Comparison of ENCODE assay signal across 8 cellular contexts in the genomic region with DNA sequence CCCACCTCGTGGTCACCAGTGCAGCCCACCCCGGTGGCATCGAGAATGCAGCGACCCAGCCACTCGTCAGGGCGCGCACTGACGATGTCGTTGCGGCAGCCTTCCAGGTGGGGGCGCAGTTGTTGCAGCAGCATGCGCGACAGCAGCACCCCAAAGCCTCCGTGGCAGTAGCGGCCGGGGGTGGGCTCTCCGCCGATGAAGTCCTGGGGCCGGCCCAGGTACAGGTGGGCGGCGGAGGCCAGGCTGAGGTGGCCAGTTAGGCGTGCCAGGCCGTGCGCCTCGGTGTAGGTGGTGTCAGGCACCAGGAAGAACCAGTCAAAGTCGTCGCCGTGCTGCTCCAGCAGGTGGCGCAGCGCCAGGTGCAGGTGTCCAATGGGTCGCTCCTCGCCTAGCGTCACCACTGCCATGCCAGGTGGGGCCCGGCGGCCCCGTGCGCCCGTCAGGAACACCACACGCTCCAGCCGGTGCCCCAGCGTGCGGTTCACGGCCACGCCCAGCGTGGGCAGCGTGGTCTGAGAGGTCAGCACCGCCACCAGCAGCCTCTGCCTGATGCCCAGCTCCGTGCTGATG. TPM values are rescaled to one million over a fixed set of nuclear protein-coding genes. Genes with fewer than 3 reads are reported as not detected.
DNase-seq lines count a peak whose midpoint lies in the region; ATAC-seq and TF ChIP-seq lines count a peak whose summit lies in the region.

No MANE protein-coding gene starts in this region.

- TF ChIP-seq CTCF in coronary artery (IDR thresholded peaks at IDR 0.05) (peak; percentile 86), right lobe of liver (IDR thresholded peaks at IDR 0.05) (peak; percentile 65 to 94 (median 84))

- H3K4me3 ChIP-seq in coronary artery (peak overlapping the region; percentile 54), right lobe of liver (peak overlapping the region in 1 of 3 donors; percentile 36)

- 21% methylated on average over 10 of the region's 48 CpGs for WGBS in right lobe of liver (ENCODE audit: insufficient coverage, low coverage, low lambda C conversion rate, missing lambda C conversion rate)

- peaks cover 0 to 18% (median 5%) of the 10 kb centered on the region in 4 donors for H3K4me1 ChIP-seq in right lobe of liver

- no peaks in the 10 kb centered on the region for H3K9me3 ChIP-seq in right lobe of liver

- intact Hi-C loops in right lobe of liver (cut with DNase I): no loop called here

- ATAC-seq in GM18873 (IDR thresholded peaks at IDR 0.05; ENCODE audit: low FRiP score, unreplicated experiment): peak; percentile 47
- peak; percentile 46 for ATAC-seq in HG03139 (IDR thresholded peaks at IDR 0.05; ENCODE audit: unreplicated experiment)
- peak; percentile 41 to 63 (median 50) for ATAC-seq in right lobe of liver

- DNase-seq in AG08395 (ENCODE audit: low spot score) (peak; percentile 40), NCI-H2227 treated with DMSO at 0.1 percent for 48 hours (lab: John Stamatoyannopoulos, UW) (peak; percentile 85), coronary artery (ENCODE audit: low spot score) (peak; percentile 84), right lobe of liver (peak; percentile 87 to 88 (median 88))
- peak; percentile 83 to 88 for DNase-seq in activated CD4-positive, alpha-beta T cell treated with anti-CD3 and anti-CD28 coated beads for 4 hours
- DNase-seq in stimulated activated CD8-positive, alpha-beta memory T cell treated with anti-CD3 and anti-CD28 coated beads, Interleukin-12 subunit alpha, Interleukin-12 subunit beta, amount 100 ng/mL, for 1 hour (ENCODE audit: low read depth): peak; percentile 71

- no peak for TF ChIP-seq POLR2A in right lobe of liver (IDR thresholded peaks at IDR 0.05)

- no peaks in the 10 kb centered on the region for H3K27me3 ChIP-seq in right lobe of liver

- H3K27ac ChIP-seq in coronary artery: peak overlapping the region in 1 of 2 donors; percentile 97
- H3K27ac ChIP-seq in right lobe of liver: no peak overlapping the region

- H3K36me3 ChIP-seq in right lobe of liver: no peaks in the 10 kb centered on the region

RNA-seq across cellular contexts. Expression of a gene that starts 1.9 kb away (rescaled TPM):
- 100 to 1,000 TPM in 2 of 6 experiments, 10 to 100 TPM in 4; 33.2 to 183 (median 39.6) TPM for total RNA-seq in right lobe of liver

RNA-seq across cellular contexts. Expression of a gene that starts 2.1 kb away (rescaled TPM):
- 1 to 10 TPM in 5 of 6 experiments, under 1 TPM in 1; 0.68 to 3.2 (median 1.2) TPM for total RNA-seq in right lobe of liver

RNA-seq across cellular contexts. Expression of a gene that starts 27.4 kb away (rescaled TPM):
- not detected for total RNA-seq in right lobe of liver

RNA-seq across cellular contexts. Expression of a gene that starts 29.6 kb away (rescaled TPM):
- total RNA-seq in right lobe of liver: 10 to 100 TPM; 27.0 to 42.5 (median 39.4) TPM

RNA-seq across cellular contexts. Expression of a gene that starts 30.4 kb away (rescaled TPM):
- not detected for total RNA-seq in right lobe of liver
